Comparison of ENCODE assay signal across 15 cellular contexts in genomic region chr1:68358439-68358838, GRCh38.
DNase-seq lines count a peak whose midpoint lies in the region; ATAC-seq, FAIRE-seq and TF ChIP-seq lines count a peak whose summit lies in the region.
"Had no signal": no experiment of that assay in that cellular context is flagged by ENCODE, and none has a peak within 500 bp of the region (broad histone marks: within the 10 kb centered on the region; RNA-seq: fewer than 3 reads in every experiment).

No MANE protein-coding gene starts in this region.

- FAIRE-seq in A204.1 (lab: Jason Lieb, UNC) = peak; percentile 6

- H3K36me3 ChIP-seq in ovary (no peaks in the 10 kb centered on the region), MG63 (no peaks in the 10 kb centered on the region)
- H3K36me3 ChIP-seq: brain microvascular endothelial cell, esophagus muscularis mucosa had no signal

- peak; percentile 58 for ATAC-seq in GM18498 (IDR thresholded peaks at IDR 0.05; ENCODE audit: unreplicated experiment)
- peak; percentile 66 for ATAC-seq in left ventricle myocardium superior
- ATAC-seq in HG02678 (IDR thresholded peaks at IDR 0.05; ENCODE audit: unreplicated experiment) = no peak
- no peak for ATAC-seq in HG03354 (IDR thresholded peaks at IDR 0.05; ENCODE audit: poor library complexity, severe bottlenecking, unreplicated experiment)
- ATAC-seq: activated CD8-positive, alpha-beta memory T cell treated with anti-CD3 and anti-CD28 coated beads, Interleukin-2, amount 10 ng/mL, durations not matched to agents 7 days and 5 days; Panc1 had no signal

- TF ChIP-seq EP300 in ovary (IDR thresholded peaks at IDR 0.05) = no peak

- no peak for TF ChIP-seq CTCF in ovary (IDR thresholded peaks at IDR 0.05)

- peak; percentile 70 for DNase-seq in amniotic epithelial cell (ENCODE audit: low read depth)
- no peak for DNase-seq in left ventricle myocardium superior
- DNase-seq in ovary = no peak
- no peak for DNase-seq in MG63
- DNase-seq: activated CD8-positive, alpha-beta memory T cell treated with anti-CD3 and anti-CD28 coated beads, Interleukin-2, amount 10 ng/mL, durations not matched to agents 7 days and 5 days; activated gamma-delta T cell; brain microvascular endothelial cell; NCI-H1694; NCI-H510A treated with DMSO at 0.1 percent for 48 hours had no signal

- intact Hi-C loops in left ventricle myocardium superior (cut with micrococcal nuclease) = no loop called here
- intact Hi-C loops in ovary (cut with DNase I) = no loop called here

- H3K4me3 ChIP-seq in ovary (no peak overlapping the region), MG63 (no peak overlapping the region)
- H3K4me3 ChIP-seq: esophagus muscularis mucosa had no signal

- H3K27me3 ChIP-seq in ovary (no peaks in the 10 kb centered on the region), MG63 (no peaks in the 10 kb centered on the region)
- H3K27me3 ChIP-seq: brain microvascular endothelial cell, esophagus muscularis mucosa had no signal

- no peak overlapping the region for H3K27ac ChIP-seq in ovary
- H3K27ac ChIP-seq: brain microvascular endothelial cell, esophagus muscularis mucosa had no signal

- H3K9me3 ChIP-seq in ovary = no peaks in the 10 kb centered on the region
- H3K9me3 ChIP-seq in MG63 = no peaks in the 10 kb centered on the region
- H3K9me3 ChIP-seq: esophagus muscularis mucosa had no signal

- 2 to 7% (median 6%) methylated on average over 4 of the region's 4 CpGs for WGBS in ovary, 3 donors

- peaks cover 7% of the 10 kb centered on the region for H3K4me1 ChIP-seq in ovary (ENCODE audit: insufficient read depth)

- no peak for TF ChIP-seq POLR2A in ovary (IDR thresholded peaks at IDR 0.05)

Comparison
In these comparisons a context has a peak if more than half of its experiments do, and no peak if none do; other contexts are left out.
1. ATAC-seq: peak in GM18498 (single experiment) and left ventricle myocardium superior (single experiment); none in HG02678 (single experiment) and HG03354 (single experiment).